Comparison of ENCODE assay signal across 23 cellular contexts in the genomic region with DNA sequence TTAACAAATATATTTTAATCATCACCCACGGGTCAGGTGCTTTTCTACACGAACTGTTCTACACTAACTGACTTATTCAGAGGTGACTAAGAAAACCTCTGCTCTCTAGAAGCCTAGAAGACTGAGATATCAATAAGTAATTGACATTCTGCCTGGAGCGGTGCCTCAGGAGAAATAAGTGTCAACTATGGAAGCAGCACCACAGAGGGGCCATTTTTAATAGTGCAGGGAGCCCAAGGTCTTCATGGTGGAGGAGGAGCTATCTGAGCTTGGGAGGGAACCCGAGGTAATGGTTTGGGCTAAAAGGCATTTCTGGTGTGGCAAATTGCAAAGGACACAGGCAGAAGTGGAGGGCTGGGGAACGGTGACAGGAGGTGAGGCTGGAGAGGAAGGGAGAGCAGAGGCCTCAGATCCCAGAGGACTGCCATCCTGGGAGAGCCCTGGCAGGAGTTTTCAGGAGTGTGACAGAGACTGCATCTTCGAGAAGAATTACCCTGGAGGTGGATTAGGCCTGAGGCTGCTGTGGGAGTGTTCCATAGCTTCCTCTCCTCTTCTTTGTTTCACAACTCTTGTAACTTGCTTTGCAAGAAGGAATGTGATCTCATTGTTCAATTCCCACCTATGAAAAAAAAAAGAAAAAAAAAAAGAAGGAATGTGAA.
DNase-seq lines count a peak whose midpoint lies in the region; ATAC-seq, FAIRE-seq and TF ChIP-seq lines count a peak whose summit lies in the region.
"Had no signal": no experiment of that assay in that cellular context is flagged by ENCODE, and none has a peak within 500 bp of the region (broad histone marks: within the 10 kb centered on the region; RNA-seq: fewer than 3 reads in every experiment).

No MANE protein-coding gene starts in this region.

- H3K79me2 ChIP-seq in HepG2 (ENCODE audit: insufficient read depth, low read length), result no peaks in the 10 kb centered on the region

- intact Hi-C loops in HepG2 (cut with micrococcal nuclease; ENCODE audit: unreplicated experiment) (no loop called here), right lobe of liver (cut with DNase I) (no loop called here), natural killer cell (cut with micrococcal nuclease) (no loop called here)

- WGBS in HepG2 (ENCODE audit: low lambda C conversion rate), result under 1% methylated on average over 6 of the region's 6 CpGs
- 58% methylated on average over 6 of the region's 6 CpGs for WGBS in right lobe of liver (ENCODE audit: insufficient coverage, low coverage, low lambda C conversion rate, missing lambda C conversion rate)

- TF ChIP-seq CTCF in HepG2 (CRISPR knock-in tag; IDR thresholded peaks at IDR 0.05) (no peak), right lobe of liver (IDR thresholded peaks at IDR 0.05) (no peak), natural killer cell (IDR thresholded peaks at IDR 0.05) (no peak)

- no peaks in the 10 kb centered on the region for H4K20me1 ChIP-seq in HepG2 (ENCODE audit: insufficient read depth, low read length)
- H4K20me1 ChIP-seq: BLaER1 had no signal

- H3K4me1 Mint-ChIP-seq in natural killer cell, result no peaks in the 10 kb centered on the region
- H3K4me1 Mint-ChIP-seq: activated CD4-positive, alpha-beta T cell treated with anti-CD3 and anti-CD28 coated beads, Interleukin-2, amount 10 ng/mL, durations not matched to agents 7 days and 5 days; activated naive CD8-positive, alpha-beta T cell treated with anti-CD3 and anti-CD28 coated beads, Interleukin-2, amount 50 U/mL, for 24 hours; naive thymus-derived CD8-positive, alpha-beta T cell had no signal

- H3K9me3 Mint-ChIP-seq in natural killer cell, result peaks cover 7 to 9% of the 10 kb centered on the region in 2 donors
- H3K9me3 Mint-ChIP-seq: activated CD4-positive, alpha-beta T cell treated with anti-CD3 and anti-CD28 coated beads, Interleukin-2, amount 10 ng/mL, durations not matched to agents 7 days and 5 days; activated naive CD8-positive, alpha-beta T cell treated with anti-CD3 and anti-CD28 coated beads, Interleukin-2, amount 50 U/mL, for 24 hours had no signal

- H3K36me3 Mint-ChIP-seq in natural killer cell, result no peaks in the 10 kb centered on the region
- H3K36me3 Mint-ChIP-seq: naive thymus-derived CD8-positive, alpha-beta T cell had no signal

- H3K9ac ChIP-seq in HepG2 (ENCODE audit: insufficient read depth, low read depth, low read length), result no peak overlapping the region
- H3K9ac ChIP-seq: BLaER1 had no signal

- no peak overlapping the region for H3K4me3 Mint-ChIP-seq in natural killer cell
- H3K4me3 Mint-ChIP-seq: activated CD4-positive, alpha-beta T cell treated with anti-CD3 and anti-CD28 coated beads, Interleukin-2, amount 10 ng/mL, durations not matched to agents 7 days and 5 days; activated naive CD8-positive, alpha-beta T cell treated with anti-CD3 and anti-CD28 coated beads, Interleukin-2, amount 50 U/mL, for 24 hours; naive thymus-derived CD8-positive, alpha-beta T cell had no signal

- H3K9me3 ChIP-seq in HepG2 (ENCODE audit: low read length) (peaks cover 18% of the 10 kb centered on the region; the same call in 1 of the 2 replicates), right lobe of liver (no peaks in the 10 kb centered on the region)
- H3K9me3 ChIP-seq: A549, BLaER1 had no signal

- in situ Hi-C loops in HepG2 (cut with HindIII; ENCODE audit: extremely low pct_ligation_motif_present, low pct_unique_long_range_greater_than_20kb) (no loop called here), SK-MEL-5 (cut with HindIII; ENCODE audit: low pct_unique_long_range_greater_than_20kb, low sequenced_read_pairs) (no loop called here)

- no peaks in the 10 kb centered on the region for H3K4me1 ChIP-seq in HepG2 (ENCODE audit: insufficient read depth, low read length)
- no peaks in the 10 kb centered on the region for H3K4me1 ChIP-seq in right lobe of liver
- H3K4me1 ChIP-seq: A549, BLaER1 had no signal

- ATAC-seq in HepG2 (peak; percentile 51), right lobe of liver (no peak), HG03139 (IDR thresholded peaks at IDR 0.05; ENCODE audit: unreplicated experiment) (no peak), GM19395 (IDR thresholded peaks at IDR 0.05; ENCODE audit: unreplicated experiment) (no peak), natural killer cell (no peak)
- ATAC-seq: A549; activated naive CD8-positive, alpha-beta T cell treated with anti-CD3 and anti-CD28 coated beads, Interleukin-2, amount 50 U/mL, for 24 hours; naive thymus-derived CD8-positive, alpha-beta T cell had no signal

- POLR2A ChIA-PET in HepG2 (lab: Yijun Ruan, JAX), result no interaction called here

- DNase-seq in HepG2 (ENCODE audit: low spot score) (no peak), right lobe of liver (no peak), SK-MEL-5 (ENCODE audit: low read depth, low spot score) (peak; percentile 10), iPS-NIHi11 (ENCODE audit: low spot score) (peak; percentile 14), germinal center (ENCODE audit: low spot score) (no peak), natural killer cell (no peak)
- DNase-seq: activated CD4-positive, alpha-beta T cell treated with anti-CD3 and anti-CD28 coated beads, Interleukin-2, amount 10 ng/mL, durations not matched to agents 7 days and 5 days; activated effector memory CD4-positive, alpha-beta T cell treated with Interleukin-2 at 50 U/mL for 16 hours; activated naive CD8-positive, alpha-beta T cell treated with anti-CD3 and anti-CD28 coated beads, Interleukin-2, amount 50 U/mL, for 24 hours; foreskin fibroblast; GDM1; mesenchymal stem cell; naive thymus-derived CD8-positive, alpha-beta T cell; NCI-H1105; NCI-H2171 treated with DMSO at 0.1 percent for 48 hours; posterior cingulate gyrus; Right ventricle myocardium superior; stimulated activated CD4-positive, alpha-beta T cell treated with anti-CD3 and anti-CD28 coated beads, Interleukin-4, amount 100 ng/mL, for 24 hours had no signal

- H3K4me3 ChIP-seq in HepG2 (replicated peaks in 1 of 3; ENCODE audit: insufficient read depth in 1 of 3, low read depth in 2 of 3, low read length in 3 of 3) (no peak overlapping the region), right lobe of liver (no peak overlapping the region)
- H3K4me3 ChIP-seq: A549, BLaER1, GM12878 had no signal

- no peaks in the 10 kb centered on the region for H3K27me3 Mint-ChIP-seq in natural killer cell (ENCODE audit: low read depth in 2 of 2)
- H3K27me3 Mint-ChIP-seq: activated CD4-positive, alpha-beta T cell treated with anti-CD3 and anti-CD28 coated beads, Interleukin-2, amount 10 ng/mL, durations not matched to agents 7 days and 5 days; activated naive CD8-positive, alpha-beta T cell treated with anti-CD3 and anti-CD28 coated beads, Interleukin-2, amount 50 U/mL, for 24 hours had no signal

- H3K27me3 ChIP-seq in HepG2 (ENCODE audit: control insufficient read depth in 1 of 2, insufficient read depth in 2 of 2, low read length in 2 of 2) (no peaks in the 10 kb centered on the region), right lobe of liver (no peaks in the 10 kb centered on the region)
- H3K27me3 ChIP-seq: BLaER1 had no signal

- no peak for TF ChIP-seq POLR2A in HepG2 (IDR thresholded peaks at IDR 0.05; ENCODE audit: insufficient read depth in 1 of 2, low read depth in 2 of 2, low read length in 2 of 2)
- TF ChIP-seq POLR2A in right lobe of liver (IDR thresholded peaks at IDR 0.05), result no peak

- H3K27ac Mint-ChIP-seq in natural killer cell, result no peak overlapping the region
- H3K27ac Mint-ChIP-seq: activated CD4-positive, alpha-beta T cell treated with anti-CD3 and anti-CD28 coated beads, Interleukin-2, amount 10 ng/mL, durations not matched to agents 7 days and 5 days; activated naive CD8-positive, alpha-beta T cell treated with anti-CD3 and anti-CD28 coated beads, Interleukin-2, amount 50 U/mL, for 24 hours; naive thymus-derived CD8-positive, alpha-beta T cell had no signal

- H3K4me2 ChIP-seq in HepG2 (ENCODE audit: low read depth, low read length), result no peak overlapping the region
- H3K4me2 ChIP-seq: A549, BLaER1 had no signal

- H3K27ac ChIP-seq in HepG2 (ENCODE audit: extremely low read length, insufficient read depth, low read length) (no peak overlapping the region), right lobe of liver (no peak overlapping the region)
- H3K27ac ChIP-seq: A549, BLaER1 had no signal

- FAIRE-seq in HepG2 (lab: Jason Lieb, UNC), result no peak
- FAIRE-seq: A549, GM12878 had no signal

- CTCF ChIA-PET in HepG2 (lab: Yijun Ruan, JAX; ENCODE audit: low intra/inter-chr PET ratio, low total read pairs), result no interaction called here

- no peak for TF ChIP-seq RAD21 in HepG2 (CRISPR knock-in tag; IDR thresholded peaks at IDR 0.05)

- no peaks in the 10 kb centered on the region for H3K36me3 ChIP-seq in HepG2 (replicated peaks in 1 of 2; ENCODE audit: control insufficient read depth in 1 of 2, insufficient read depth in 2 of 2, low read length in 2 of 2)
- no peaks in the 10 kb centered on the region for H3K36me3 ChIP-seq in right lobe of liver
- H3K36me3 ChIP-seq: BLaER1 had no signal

- BruUV-seq in HepG2 (replicated peaks; lab: Mats Ljungman, UMichigan), result no TSS peak

- TF ChIP-seq EP300 in HepG2 (IDR thresholded peaks at IDR 0.05; ENCODE audit: low read depth in 2 of 2, low read length in 2 of 2) (no peak), HepG2 (CRISPR knock-in tag; IDR thresholded peaks at IDR 0.05; ENCODE audit: borderline replicate concordance) (no peak)

- H2AFZ ChIP-seq in HepG2 (ENCODE audit: low read length), result no peak overlapping the region

TF ChIP-seq in HepG2, 621 proteins besides CTCF, POLR2A, EP300 and RAD21:
- TF ChIP-seq MED13 (CRISPR knock-in tag; IDR thresholded peaks at IDR 0.05) (no peak), ZNF260 (CRISPR knock-in tag; IDR thresholded peaks at IDR 0.05; ENCODE audit: borderline replicate concordance, low read depth) (no peak)

Comparison
In these comparisons a context has a peak if more than half of its experiments do, and no peak if none do; other contexts are left out.
1. DNase-seq: peak in SK-MEL-5 (single experiment) and iPS-NIHi11 (single experiment); none in HepG2 (single experiment), right lobe of liver (0 of 3), germinal center (single experiment) and natural killer cell (single experiment).